15 cellular contexts compared by ENCODE assay signal in the genomic region with DNA sequence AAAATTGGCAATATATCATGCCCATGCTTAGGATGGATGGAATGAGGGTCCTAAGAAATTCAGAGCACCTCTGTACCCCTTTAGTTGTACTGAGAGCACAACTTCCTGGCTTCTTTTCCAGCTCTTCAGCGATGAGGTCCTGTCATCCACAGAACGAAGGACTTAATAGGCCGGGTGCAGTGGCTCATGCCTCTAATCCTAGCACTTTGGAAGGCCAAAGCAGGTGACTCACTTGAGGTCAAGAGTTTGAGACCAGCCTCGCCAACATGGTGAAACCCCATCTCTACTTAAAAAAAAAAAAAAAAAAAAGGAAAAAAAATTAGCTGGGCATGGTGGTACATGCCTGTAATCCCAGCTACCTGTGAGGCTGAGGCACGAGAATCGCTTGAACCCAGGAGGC.
"Had no signal": no experiment of that assay in that cellular context is flagged by ENCODE, and none has a peak within 500 bp of the region (broad histone marks: within the 10 kb centered on the region; RNA-seq: fewer than 3 reads in every experiment).

No MANE protein-coding gene starts in this region.

- H3K36me3 ChIP-seq: SJSA1 had no signal

- H3K9ac ChIP-seq: KMS-11 had no signal

- H3K36me3 Mint-ChIP-seq: IgD-negative memory B cell had no signal

- H3K4me1 ChIP-seq: SJSA1 had no signal

- H3K9me3 ChIP-seq: SJSA1 had no signal

- H3K27ac ChIP-seq: KMS-11, SJSA1, SK-N-MC had no signal

- H3K27ac Mint-ChIP-seq: IgD-negative memory B cell had no signal

- DNase-seq: NCI-H1417 treated with DMSO at 0.1 percent for 48 hours, NCI-H187, NCI-H2081 treated with DMSO at 0.1 percent for 48 hours, NCI-H2171, NCI-H226, NCI-H510A, NCI-H524 treated with DMSO at 0.1 percent for 48 hours, Right ventricle myocardium superior, RPMI8226, SIG-M5 had no signal

- H3K4me3 ChIP-seq: K562, SJSA1, SK-N-MC had no signal

- H3K4me3 Mint-ChIP-seq: IgD-negative memory B cell had no signal

- H3K4me2 ChIP-seq: KMS-11 had no signal
